34 cellular contexts compared by ENCODE assay signal in genomic region chr1:19333587-19334354, GRCh38. TPM values are rescaled to one million over a fixed set of nuclear protein-coding genes. Genes with fewer than 3 reads are reported as not detected.
DNase-seq lines count a peak whose midpoint lies in the region; ATAC-seq, FAIRE-seq and TF ChIP-seq lines count a peak whose summit lies in the region.
"Had no signal": no experiment of that assay in that cellular context is flagged by ENCODE, and none has a peak within 500 bp of the region (broad histone marks: within the 10 kb centered on the region; RNA-seq: fewer than 3 reads in every experiment).

No MANE protein-coding gene starts in this region.

- peak overlapping the region; percentile 7; the same call in 1 of the 2 replicates for H3K27ac Mint-ChIP-seq in HFFc6
- H3K27ac Mint-ChIP-seq: activated CD4-positive, alpha-beta T cell treated with anti-CD3 and anti-CD28 coated beads, Interleukin-2, amount 10 ng/mL, durations not matched to agents 24 days and 14 days; effector memory CD8-positive, alpha-beta T cell; nephron had no signal

- H3K4me3 Mint-ChIP-seq in HFFc6, result no peak overlapping the region
- H3K4me3 Mint-ChIP-seq: activated CD4-positive, alpha-beta T cell treated with anti-CD3 and anti-CD28 coated beads, Interleukin-2, amount 10 ng/mL, durations not matched to agents 24 days and 14 days; effector memory CD8-positive, alpha-beta T cell; nephron had no signal

- H2AFZ ChIP-seq in GM12878 (ENCODE audit: control insufficient read depth, low read depth, low read length), result no peak overlapping the region
- H2AFZ ChIP-seq: PC-9 had no signal

- RAD21 ChIA-PET in GM12878 (lab: Charles Lee; ENCODE audit: unreplicated experiment), result no interaction called here

- H3K36me3 Mint-ChIP-seq in HFFc6 (ENCODE audit: low read depth), result 0 out of 2 replicates have a peak, but pooled peaks cover 4% of the 10 kb centered on the region

- no peak for TF ChIP-seq RAD21 in GM12878 (IDR thresholded peaks at IDR 0.05; ENCODE audit: insufficient read depth, low read depth, low read length)

- H3K79me2 ChIP-seq in GM12878 (ENCODE audit: control insufficient read depth, insufficient read depth, low read length), result no peaks in the 10 kb centered on the region

- 89% methylated on average over 9 of the region's 9 CpGs for WGBS in GM12878 (ENCODE audit: insufficient coverage, insufficient replicate concordance, low lambda C conversion rate, missing lambda C conversion rate)

- intact Hi-C loops in GM12878 (cut with micrococcal nuclease; ENCODE audit: unreplicated experiment), result no loop called here

- no peak for FAIRE-seq in GM12878 (lab: Jason Lieb, UNC)
- FAIRE-seq: islet of Langerhans, small intestine had no signal

- POLR2A ChIA-PET in GM12878 (lab: Charles Lee), result interaction anchor here (1.1 kb wide), 1 partner anchor 136 kb away, joined by 3 read pairs; no protein-coding TSS in a partner anchor

- H3K9ac ChIP-seq in GM12878 (ENCODE audit: control insufficient read depth, insufficient read depth, low read length), result no peak overlapping the region

- SMC1A ChIA-PET in GM12878 (lab: Charles Lee; ENCODE audit: uncharacterized antibody, unreplicated experiment), result no interaction called here

- H4K20me1 ChIP-seq in GM12878 (ENCODE audit: control insufficient read depth, insufficient read depth), result no peaks in the 10 kb centered on the region

- 0 out of 2 replicates have a peak, but pooled peaks cover 3% of the 10 kb centered on the region for H3K4me1 ChIP-seq in GM12878 (ENCODE audit: control insufficient read depth, insufficient read depth, low read length)
- H3K4me1 ChIP-seq: stomach, thyroid gland had no signal

- peaks cover 21% of the 10 kb centered on the region for H3K4me1 Mint-ChIP-seq in HFFc6 (ENCODE audit: low read depth)
- H3K4me1 Mint-ChIP-seq: nephron had no signal

- TF ChIP-seq POLR2A in GM12878 (IDR thresholded peaks at IDR 0.05; ENCODE audit: low read depth, low read length), result peak; percentile 37; the same call in 1 of the 2 replicates

- CTCF ChIA-PET in GM12878 (lab: Yijun Ruan, JAX), result no interaction called here

- no peaks in the 10 kb centered on the region for H3K9me3 ChIP-seq in GM12878 (replicated peaks; ENCODE audit: control insufficient read depth, insufficient read depth, low read length)
- H3K9me3 ChIP-seq: Caco-2, MG63, ovary, stomach, thyroid gland had no signal

- H3K27ac ChIP-seq in GM12878 (ENCODE audit: control insufficient read depth, insufficient read depth), result no peak overlapping the region
- H3K27ac ChIP-seq: ovary, PC-9, stomach, thyroid gland had no signal

- H3K4me2 ChIP-seq in GM12878 (ENCODE audit: control insufficient read depth, insufficient read depth), result no peak overlapping the region
- H3K4me2 ChIP-seq: PC-9 had no signal

- no peaks in the 10 kb centered on the region; a peak in 3 of 4 replicates for H3K36me3 ChIP-seq in GM12878 (ENCODE audit: control insufficient read depth in 2 of 2, insufficient read depth in 2 of 2, low read length in 1 of 2)
- H3K36me3 ChIP-seq: MG63, ovary had no signal

- H3K27me3 ChIP-seq in GM12878 (replicated peaks in 1 of 2; ENCODE audit: control insufficient read depth in 2 of 2, insufficient read depth in 2 of 2, low read length in 1 of 2), result no peaks in the 10 kb centered on the region
- H3K27me3 ChIP-seq: MG63, ovary, stomach, thyroid gland had no signal

- DNase-seq in EL (peak; percentile 42), HFFc6 (no peak), GM12878 (ENCODE audit: low read depth, low spot score) (no peak), NCI-H2227 treated with DMSO at 0.1 percent for 48 hours (lab: John Stamatoyannopoulos, UW) (no peak), T-helper 9 cell (no peak)
- peak; percentile 32 for DNase-seq in stimulated activated CD8-positive, alpha-beta memory T cell treated with anti-CD3 and anti-CD28 coated beads, Interleukin-4, amount 100 ng/mL, for 48 hours
- DNase-seq: activated CD4-positive, alpha-beta T cell treated with anti-CD3 and anti-CD28 coated beads, Interleukin-2, amount 10 ng/mL, durations not matched to agents 24 days and 14 days; activated gamma-delta T cell treated with Interleukin-2 at 50 U/mL for 16 hours; activated T-cell treated with anti-CD3 and anti-CD28 coated beads, Interleukin-2, amount 50 U/mL, for 1 hour; C1 segment of cervical spinal cord; Caco-2; central memory CD4-positive, alpha-beta T cell; cortex of kidney; DMS53; effector memory CD8-positive, alpha-beta T cell; GDM1; KG1; MG63; NCI-H1417 treated with DMSO at 0.1 percent for 48 hours; NCI-H2029 treated with DMSO at 0.1 percent for 48 hours; NCI-H226; NCI-H526 treated with DMSO at 0.1 percent for 48 hours; ovary; PC-9; retina; SIG-M5; small intestine; stomach; T1000; thyroid gland had no signal

- in situ Hi-C loops in GM12878 (cut with MboI), result no loop called here

- no peaks in the 10 kb centered on the region for H3K9me3 Mint-ChIP-seq in HFFc6
- H3K9me3 Mint-ChIP-seq: activated CD4-positive, alpha-beta T cell treated with anti-CD3 and anti-CD28 coated beads, Interleukin-2, amount 10 ng/mL, durations not matched to agents 24 days and 14 days; effector memory CD8-positive, alpha-beta T cell; nephron had no signal

- no peak for TF ChIP-seq EP300 in GM12878 (IDR thresholded peaks at IDR 0.05; ENCODE audit: borderline replicate concordance in 1 of 2, control insufficient read depth in 1 of 2, low read depth in 2 of 2, low read length in 2 of 2)

- ATAC-seq in GM12878, result no peak
- no peak for ATAC-seq in activated CD4-positive, CD25-positive, alpha-beta regulatory T cell treated with anti-CD3 and anti-CD28 coated beads, Interleukin-2, amount 50 U/mL, for 24 hours
- ATAC-seq: effector memory CD8-positive, alpha-beta T cell; left lobe of liver had no signal

- TF ChIP-seq CTCF in HFFc6 (IDR thresholded peaks at IDR 0.05) (no peak), GM12878 (IDR thresholded peaks at IDR 0.05 in 2 of 3, conservative IDR thresholded peaks at IDR 0.05 in 1 of 3; ENCODE audit: control insufficient read depth in 2 of 3, extremely low read depth in 1 of 3, insufficient read depth in 1 of 3, low read depth in 3 of 3, low read length in 3 of 3) (no peak)

- BruUV-seq in GM12878 (replicated peaks; lab: Mats Ljungman, UMichigan), result no TSS peak

- peaks cover 44% of the 10 kb centered on the region for H3K27me3 Mint-ChIP-seq in HFFc6 (ENCODE audit: insufficient read depth)
- H3K27me3 Mint-ChIP-seq: activated CD4-positive, alpha-beta T cell treated with anti-CD3 and anti-CD28 coated beads, Interleukin-2, amount 10 ng/mL, durations not matched to agents 24 days and 14 days; effector memory CD8-positive, alpha-beta T cell had no signal

- H3K4me3 ChIP-seq in GM12878, result no peak overlapping the region
- H3K4me3 ChIP-seq: MG63, ovary, PC-9, stomach, thyroid gland had no signal

RNA-seq across cellular contexts. Expression of gene SLC66A1, which starts 21.6 kb away (rescaled TPM):
- total RNA-seq in HFFc6 (2021; fragmentation: NEBNext Ultra II Directional; extraction: Animal tissue kit (Norgen Biotek cat#: 25700)), result 10 to 100 TPM; 13.3 to 15.6 (median 14.2) TPM
- total RNA-seq in GM12878 (2013; cell fraction: nucleolus; rRNA removed), result 17.7 and 21.0 TPM in 2 replicates
- total RNA-seq in GM12878 (2014; rRNA removed) (15.3 and 19.7 TPM in 2 replicates), GM12878 (2014; rRNA removed; fragmentation: Illumina TruSeq; extraction: Trizol) (7.8 and 8.2 TPM in 2 replicates), GM12878 (2021) (15.3 and 15.5 TPM in 2 replicates)
- 2.2 TPM for polyA plus RNA-seq in GM12878 (2011; ENCODE audit: low read depth)
- polyA plus RNA-seq in GM12878 (2011; rRNA removed) (4.0 and 8.2 TPM in 2 replicates), GM12878 (2014; fragmentation: Illumina TruSeq; extraction: Trizol) (3.4 and 7.3 TPM in 2 replicates), GM12878 (2014; fragmentation: Nextera tagmentation; extraction: Ambion mirVana) (1 to 10 TPM in 1 of 2 experiments, under 1 TPM in 1; 0.58 to 1.8 TPM), GM12878 (2014; rRNA removed) (21.4 and 22.0 TPM in 2 replicates), GM12878 (2016; fragmentation: Nextera tagmentation; extraction: Ambion mirVana) (10 to 100 TPM; 12.1 to 12.8 TPM)
- polyA plus RNA-seq in GM12878 (2011; cell fraction: cytosol; rRNA removed), result 13.8 and 19.2 TPM in 2 replicates
- polyA plus RNA-seq in GM12878 (2011; cell fraction: nucleus; rRNA removed), result 12.3 and 14.7 TPM in 2 replicates
- polyA plus RNA-seq in GM12878 (2012), result 7.1 and 8.7 TPM in 2 replicates
- 6.9 and 11.3 TPM in 2 replicates for polyA minus RNA-seq in GM12878 (2011; rRNA and poly(A)+ RNA removed)
- 2.8 and 3.6 TPM in 2 replicates for polyA minus RNA-seq in GM12878 (2011; cell fraction: cytosol; rRNA and poly(A)+ RNA removed)
- polyA minus RNA-seq in GM12878 (2011; cell fraction: nucleus; rRNA and poly(A)+ RNA removed), result 6.5 and 12.4 TPM in 2 replicates

RNA-seq across cellular contexts. Expression of gene AKR7A2, which starts 21.8 kb away (rescaled TPM):
- 10 to 100 TPM; 62.8 to 74.2 (median 69.4) TPM for total RNA-seq in HFFc6 (2021; fragmentation: NEBNext Ultra II Directional; extraction: Animal tissue kit (Norgen Biotek cat#: 25700))
- total RNA-seq in GM12878 (2013; cell fraction: nucleolus; rRNA removed), result 18.7 and 23.4 TPM in 2 replicates
- total RNA-seq in GM12878 (2014; rRNA removed) (56.2 and 62.2 TPM in 2 replicates), GM12878 (2014; rRNA removed; fragmentation: Illumina TruSeq; extraction: Trizol) (34.8 and 38.1 TPM in 2 replicates), GM12878 (2021) (58.0 and 61.2 TPM in 2 replicates)
- polyA plus RNA-seq in GM12878 (2011; ENCODE audit: low read depth), result 16.0 TPM
- polyA plus RNA-seq in GM12878 (2011; rRNA removed) (25.2 and 37.3 TPM in 2 replicates), GM12878 (2014; fragmentation: Illumina TruSeq; extraction: Trizol) (12.1 and 27.8 TPM in 2 replicates), GM12878 (2014; fragmentation: Nextera tagmentation; extraction: Ambion mirVana) (1 to 10 TPM; 1.3 to 9.8 TPM), GM12878 (2014; rRNA removed) (68.7 and 70.2 TPM in 2 replicates), GM12878 (2016; fragmentation: Nextera tagmentation; extraction: Ambion mirVana) (100 to 1,000 TPM; 104 to 114 TPM)
- polyA plus RNA-seq in GM12878 (2011; cell fraction: cytosol; rRNA removed), result 55.9 and 62.9 TPM in 2 replicates
- 31.0 and 31.3 TPM in 2 replicates for polyA plus RNA-seq in GM12878 (2011; cell fraction: nucleus; rRNA removed)
- 27.4 and 42.6 TPM in 2 replicates for polyA plus RNA-seq in GM12878 (2012)
- 14.8 and 28.4 TPM in 2 replicates for polyA minus RNA-seq in GM12878 (2011; rRNA and poly(A)+ RNA removed)
- 12.7 and 13.4 TPM in 2 replicates for polyA minus RNA-seq in GM12878 (2011; cell fraction: cytosol; rRNA and poly(A)+ RNA removed)
- 7.3 and 11.5 TPM in 2 replicates for polyA minus RNA-seq in GM12878 (2011; cell fraction: nucleus; rRNA and poly(A)+ RNA removed)

RNA-seq across cellular contexts. Expression of gene AKR7A3, which starts 45.2 kb away (rescaled TPM):
- total RNA-seq in HFFc6 (2021; fragmentation: NEBNext Ultra II Directional; extraction: Animal tissue kit (Norgen Biotek cat#: 25700)), result under 1 TPM in 5 of 6 experiments, not detected in 1; 0.12 to 0.46 (median 0.27) TPM
- total RNA-seq in GM12878 (2013; cell fraction: nucleolus; rRNA removed), result 2.2 TPM in 2 replicates
- total RNA-seq in GM12878 (2014; rRNA removed) (0.22 and 0.73 TPM in 2 replicates), GM12878 (2014; rRNA removed; fragmentation: Illumina TruSeq; extraction: Trizol) (0.22 and 0.23 TPM in 2 replicates), GM12878 (2021) (0.88 and 1.1 TPM in 2 replicates)
- 0.20 TPM for polyA plus RNA-seq in GM12878 (2011; ENCODE audit: low read depth)
- polyA plus RNA-seq in GM12878 (2011; rRNA removed) (0.07 and 0.10 TPM in 2 replicates), GM12878 (2014; fragmentation: Illumina TruSeq; extraction: Trizol) (0.12 TPM in 1 of 2 replicates, not detected in the other), GM12878 (2014; fragmentation: Nextera tagmentation; extraction: Ambion mirVana) (not detected), GM12878 (2014; rRNA removed) (0.85 and 1.1 TPM in 2 replicates), GM12878 (2016; fragmentation: Nextera tagmentation; extraction: Ambion mirVana) (under 1 TPM; 0.23 to 0.28 TPM)
- polyA plus RNA-seq in GM12878 (2011; cell fraction: cytosol; rRNA removed), result 0.09 and 0.13 TPM in 2 replicates
- polyA plus RNA-seq in GM12878 (2011; cell fraction: nucleus; rRNA removed), result 0.76 and 1.3 TPM in 2 replicates
- polyA plus RNA-seq in GM12878 (2012), result 0.28 and 0.64 TPM in 2 replicates
- 0.21 TPM in 1 of 2 replicates, not detected in the other for polyA minus RNA-seq in GM12878 (2011; rRNA and poly(A)+ RNA removed)
- not detected in 2 replicates for polyA minus RNA-seq in GM12878 (2011; cell fraction: cytosol; rRNA and poly(A)+ RNA removed)
- polyA minus RNA-seq in GM12878 (2011; cell fraction: nucleus; rRNA and poly(A)+ RNA removed), result 0.24 and 0.38 TPM in 2 replicates

Comparison
In these comparisons a context has a peak if more than half of its experiments do, and no peak if none do; other contexts are left out.
1. DNase-seq: peak in EL (single experiment) and stimulated activated CD8-positive, alpha-beta memory T cell treated with anti-CD3 and anti-CD28 coated beads, Interleukin-4, amount 100 ng/mL, for 48 hours (single experiment); none in HFFc6 (single experiment), GM12878 (single experiment), NCI-H2227 treated with DMSO at 0.1 percent for 48 hours (single experiment) and T-helper 9 cell (single experiment).